8 cellular contexts compared by ENCODE assay signal in the genomic region with DNA sequence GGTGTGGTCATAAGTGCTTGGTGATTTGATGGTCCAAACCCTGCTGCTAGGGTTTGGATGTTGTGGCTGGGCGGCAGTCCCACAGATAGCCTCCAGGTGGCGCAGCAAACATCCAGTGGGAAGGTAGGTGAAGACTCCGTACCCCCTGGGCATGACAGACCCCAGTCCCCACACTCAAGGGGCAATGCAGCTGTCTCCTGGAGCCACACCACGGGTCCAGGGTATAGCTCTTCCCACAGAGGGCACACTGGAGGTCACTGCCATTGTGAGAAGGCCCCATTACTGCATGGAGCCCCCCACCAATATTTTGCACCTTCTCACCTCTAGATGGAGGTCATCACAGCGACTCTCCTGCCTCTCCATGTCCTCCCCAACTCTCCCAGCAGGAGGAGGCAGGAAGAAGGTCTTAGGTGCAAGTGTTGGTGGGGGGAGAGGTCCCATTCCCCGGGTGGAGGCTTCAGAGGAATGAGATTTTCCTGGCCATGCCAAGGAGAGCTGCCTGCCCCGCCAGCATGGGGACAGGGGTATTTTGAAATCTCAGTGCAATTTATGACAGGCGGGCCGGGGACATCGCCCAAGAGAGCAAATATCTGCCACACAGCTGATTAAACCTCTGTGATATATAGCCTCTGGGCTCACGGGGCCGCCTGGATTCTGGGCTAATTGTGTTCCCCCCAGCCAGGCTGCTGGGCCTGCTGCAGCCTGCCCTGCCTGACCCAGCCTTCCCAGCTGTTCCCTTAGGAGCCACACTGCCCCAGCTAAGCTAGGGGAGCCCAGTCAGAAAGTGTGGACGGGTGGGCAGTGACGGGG. TPM values are rescaled to one million over a fixed set of nuclear protein-coding genes. Genes with fewer than 3 reads are reported as not detected.
DNase-seq lines count a peak whose midpoint lies in the region; ATAC-seq and TF ChIP-seq lines count a peak whose summit lies in the region.

No MANE protein-coding gene starts in this region.

- no peaks in the 10 kb centered on the region for H3K9me3 Mint-ChIP-seq in CD8-positive, alpha-beta T cell

- H4K20me1 ChIP-seq in SU-DHL-6 (ENCODE audit: low read depth, low read length) (no peaks in the 10 kb centered on the region), smooth muscle cell (ENCODE audit: low read depth) (no peaks in the 10 kb centered on the region)

- CTCF ChIA-PET in CD8-positive, alpha-beta T cell (lab: Charles Lee) = interaction anchor here (0.6 to 5.4 kb wide), 28 partner anchors 9 to 1817 kb away, joined by 3 to 172 read pairs (median 5); partner anchors contain the start of genes C17orf113, DHX58, DNAJC7 and HSPB9

- peak; percentile 50 for ATAC-seq in CD8-positive, alpha-beta T cell
- no peak for ATAC-seq in HG03354 (IDR thresholded peaks at IDR 0.05; ENCODE audit: poor library complexity, severe bottlenecking, unreplicated experiment)
- ATAC-seq in HG02884 (IDR thresholded peaks at IDR 0.05; ENCODE audit: unreplicated experiment) = no peak

- H3K4me1 Mint-ChIP-seq in CD8-positive, alpha-beta T cell (ENCODE audit: low read depth) = peaks cover 31% of the 10 kb centered on the region

- H3K9me2 ChIP-seq in SU-DHL-6 (replicated peaks; ENCODE audit: insufficient read depth, low read length) = no peaks in the 10 kb centered on the region

- peaks cover 6% of the 10 kb centered on the region for H3K27me3 Mint-ChIP-seq in CD8-positive, alpha-beta T cell (ENCODE audit: low read depth)

- H3K4me1 ChIP-seq in CD8-positive, alpha-beta T cell (ENCODE audit: insufficient read depth, low read length) = peaks cover 35% of the 10 kb centered on the region
- H3K4me1 ChIP-seq in adipocyte (ENCODE audit: control insufficient read depth, insufficient read depth, low read length) (peaks cover 4% of the 10 kb centered on the region), smooth muscle cell (ENCODE audit: low read depth) (no peaks in the 10 kb centered on the region)

- H3K79me2 ChIP-seq in SU-DHL-6 (ENCODE audit: insufficient read depth, low read length) = no peaks in the 10 kb centered on the region
- no peaks in the 10 kb centered on the region for H3K79me2 ChIP-seq in smooth muscle cell (ENCODE audit: low read depth)

- no peak overlapping the region for H3K27ac Mint-ChIP-seq in CD8-positive, alpha-beta T cell

- no peak overlapping the region for H3K4me3 ChIP-seq in CD8-positive, alpha-beta T cell (ENCODE audit: low read depth, low read length)
- H3K4me3 ChIP-seq in SU-DHL-6 (ENCODE audit: insufficient read depth, low read length, poor library complexity, severe bottlenecking) (no peak overlapping the region), adipocyte (ENCODE audit: low read length) (no peak overlapping the region), smooth muscle cell (no peak overlapping the region)

- H3K36me3 ChIP-seq in CD8-positive, alpha-beta T cell (ENCODE audit: insufficient read depth, low read length) = no peaks in the 10 kb centered on the region
- H3K36me3 ChIP-seq in SU-DHL-6 (ENCODE audit: low read length) = no peaks in the 10 kb centered on the region
- no peaks in the 10 kb centered on the region for H3K36me3 ChIP-seq in adipocyte (ENCODE audit: control insufficient read depth, insufficient read depth, low read length, severe bottlenecking)
- no peaks in the 10 kb centered on the region for H3K36me3 ChIP-seq in smooth muscle cell (ENCODE audit: low read depth)

- POLR2A ChIA-PET in CD8-positive, alpha-beta T cell (lab: Charles Lee) = interaction anchor here (0.6 kb wide), 1 partner anchor 101 kb away, joined by 3 read pairs; the partner anchor contains the start of gene CNP

- H3K9ac ChIP-seq in SU-DHL-6 (ENCODE audit: low read length) = no peak overlapping the region
- H3K9ac ChIP-seq in adipocyte (ENCODE audit: low read length) = no peak overlapping the region
- no peak overlapping the region for H3K9ac ChIP-seq in smooth muscle cell (ENCODE audit: low read depth)

- H3K9me3 ChIP-seq in CD8-positive, alpha-beta T cell (ENCODE audit: low read length) = no peaks in the 10 kb centered on the region
- H3K9me3 ChIP-seq in SU-DHL-6 (ENCODE audit: insufficient read depth, low read length) (no peaks in the 10 kb centered on the region), adipocyte (ENCODE audit: control insufficient read depth, low read length) (no peaks in the 10 kb centered on the region), smooth muscle cell (replicated peaks; ENCODE audit: low read depth) (no peaks in the 10 kb centered on the region)

- TF ChIP-seq CTCF in CD8-positive, alpha-beta T cell (IDR thresholded peaks at IDR 0.05) = peak; percentile 87
- TF ChIP-seq CTCF in SU-DHL-6 (IDR thresholded peaks at IDR 0.05; ENCODE audit: insufficient read depth, low read length, poor library complexity, severe bottlenecking) = peak; percentile 96
- peak; percentile 72 for TF ChIP-seq CTCF in smooth muscle cell (IDR thresholded peaks at IDR 0.05; ENCODE audit: borderline replicate concordance, insufficient read depth, poor library complexity, severe bottlenecking)

- 48% methylated on average over 14 of the region's 14 CpGs for WGBS in smooth muscle cell (ENCODE audit: low lambda C conversion rate)

- peak; percentile 49 to 80 (median 64) for DNase-seq in CD8-positive, alpha-beta T cell
- DNase-seq in HT-29 (ENCODE audit: low spot score) (peak; percentile 76), adipocyte (ENCODE audit: low read depth) (peak; percentile 76), hepatic stellate cell (ENCODE audit: low spot score) (peak; percentile 63), smooth muscle cell (lab: John Stamatoyannopoulos, UW; ENCODE audit: unreplicated experiment) (peak; percentile 14)

- H3K27ac ChIP-seq in CD8-positive, alpha-beta T cell (ENCODE audit: low read depth, low read length) = no peak overlapping the region
- H3K27ac ChIP-seq in SU-DHL-6 (ENCODE audit: low read depth, low read length) = no peak overlapping the region
- H3K27ac ChIP-seq in smooth muscle cell (ENCODE audit: low read depth) = no peak overlapping the region

- H3K27me3 ChIP-seq in CD8-positive, alpha-beta T cell (ENCODE audit: insufficient read depth, low read length) = no peaks in the 10 kb centered on the region
- H3K27me3 ChIP-seq in SU-DHL-6 (ENCODE audit: low read length) = no peaks in the 10 kb centered on the region
- H3K27me3 ChIP-seq in adipocyte (replicated peaks; ENCODE audit: control insufficient read depth, insufficient read depth, low read length) = peaks cover 43% of the 10 kb centered on the region
- H3K27me3 ChIP-seq in smooth muscle cell (ENCODE audit: low read depth) = peaks cover 25% of the 10 kb centered on the region

- H3K36me3 Mint-ChIP-seq in CD8-positive, alpha-beta T cell = no peaks in the 10 kb centered on the region

- no peak overlapping the region for H2AFZ ChIP-seq in SU-DHL-6 (ENCODE audit: low read depth, low read length, severe bottlenecking)
- no peak overlapping the region for H2AFZ ChIP-seq in smooth muscle cell (ENCODE audit: low read depth)

- H3K4me2 ChIP-seq in SU-DHL-6 (ENCODE audit: low read depth, low read length, poor library complexity, severe bottlenecking) (no peak overlapping the region), smooth muscle cell (no peak overlapping the region)

- intact Hi-C loops in CD8-positive, alpha-beta T cell (cut with DNase I, micrococcal nuclease) = loop anchor here (1.0 kb wide), 2 partner anchors 34 to 49 kb away; no protein-coding TSS in a partner anchor

- no peak overlapping the region for H3K4me3 Mint-ChIP-seq in CD8-positive, alpha-beta T cell

- H3F3A ChIP-seq in SU-DHL-6 (ENCODE audit: insufficient read depth) = no peaks in the 10 kb centered on the region
- H3F3A ChIP-seq in smooth muscle cell (ENCODE audit: low read depth) = no peaks in the 10 kb centered on the region

RNA-seq across cellular contexts. Expression of gene C17orf113, which starts 17.2 kb away (rescaled TPM):
- under 1 TPM; 0.14 to 0.22 TPM for total RNA-seq in CD8-positive, alpha-beta T cell
- 3.6 and 3.7 TPM in 2 replicates for total RNA-seq in HT-29 (2014; rRNA removed; shearing (Covaris generic))
- 0.49 and 0.54 TPM in 2 replicates for total RNA-seq in smooth muscle cell
- polyA plus RNA-seq in smooth muscle cell = 0.38 and 0.46 TPM in 2 replicates

RNA-seq across cellular contexts. Expression of gene ZNF385C, which starts 30.7 kb away (rescaled TPM):
- total RNA-seq in CD8-positive, alpha-beta T cell = under 1 TPM in 1 of 2 experiments, not detected in 1; 0.19 TPM
- 0.08 and 0.37 TPM in 2 replicates for total RNA-seq in HT-29 (2014; rRNA removed; shearing (Covaris generic))
- 0.27 and 0.45 TPM in 2 replicates for total RNA-seq in smooth muscle cell
- polyA plus RNA-seq in smooth muscle cell = 0.18 and 0.70 TPM in 2 replicates

RNA-seq across cellular contexts. Expression of gene DHX58, which starts 44.9 kb away (rescaled TPM):
- 10 to 100 TPM; 32.8 to 39.1 TPM for total RNA-seq in CD8-positive, alpha-beta T cell
- total RNA-seq in HT-29 (2014; rRNA removed; shearing (Covaris generic)) = 9.1 and 9.7 TPM in 2 replicates
- total RNA-seq in smooth muscle cell = 1.0 and 4.2 TPM in 2 replicates
- polyA plus RNA-seq in smooth muscle cell = 0.67 TPM in 1 of 2 replicates, not detected in the other

RNA-seq across cellular contexts. Expression of gene NKIRAS2, which starts 47.7 kb away (rescaled TPM):
- 10 to 100 TPM; 13.2 to 14.8 TPM for total RNA-seq in CD8-positive, alpha-beta T cell
- 50.1 and 62.1 TPM in 2 replicates for total RNA-seq in HT-29 (2014; rRNA removed; shearing (Covaris generic))
- total RNA-seq in smooth muscle cell = 21.3 and 41.3 TPM in 2 replicates
- polyA plus RNA-seq in smooth muscle cell = 50.1 and 54.4 TPM in 2 replicates

RNA-seq across cellular contexts. Expression of gene DNAJC7, which starts 50.3 kb away (rescaled TPM):
- 100 to 1,000 TPM; 124 to 134 TPM for total RNA-seq in CD8-positive, alpha-beta T cell
- total RNA-seq in HT-29 (2014; rRNA removed; shearing (Covaris generic)) = 49.1 and 52.8 TPM in 2 replicates
- total RNA-seq in smooth muscle cell = 44.5 and 69.5 TPM in 2 replicates
- polyA plus RNA-seq in smooth muscle cell = 44.7 and 61.5 TPM in 2 replicates

Comparison
In these comparisons a context has a peak if more than half of its experiments do, and no peak if none do; other contexts are left out.
1. DNase-seq: peak in every context shown above with its lines; median percentile 76 in HT-29; 76 in adipocyte; 64 in CD8-positive, alpha-beta T cell; 63 in hepatic stellate cell; 14 in smooth muscle cell.